ENCODE assay signal across 10 cellular contexts in genomic region chr1:171220551-171221175, GRCh38. TPM values are rescaled to one million over a fixed set of nuclear protein-coding genes. Genes with fewer than 3 reads are reported as not detected.
DNase-seq lines count a peak whose midpoint lies in the region; TF ChIP-seq lines count a peak whose summit lies in the region.
"Had no signal": no experiment of that assay in that cellular context is flagged by ENCODE, and none has a peak within 500 bp of the region (broad histone marks: within the 10 kb centered on the region; RNA-seq: fewer than 3 reads in every experiment).

No MANE protein-coding gene starts in this region.

- H3K9me3 ChIP-seq in fibroblast of lung (ENCODE audit: control insufficient read depth, insufficient read depth, low read depth, low read length), result no peaks in the 10 kb centered on the region
- H3K9me3 ChIP-seq in uterus, result no peaks in the 10 kb centered on the region
- H3K9me3 ChIP-seq in MM.1S (replicated peaks; ENCODE audit: insufficient read depth, low read length), result no peaks in the 10 kb centered on the region
- H3K9me3 ChIP-seq: pancreas had no signal

- CTCF ChIA-PET in activated naive CD4-positive, alpha-beta T cell treated with anti-CD3 and anti-CD28 coated beads, Interleukin-2, amount 10 ng/mL, durations not matched to agents 7 days and 5 days (lab: Charles Lee), result no interaction called here

- H4K20me1 ChIP-seq in fibroblast of lung (ENCODE audit: control insufficient read depth, extremely low read depth, insufficient read depth, low read length) (no peaks in the 10 kb centered on the region), MM.1S (ENCODE audit: insufficient read depth, low read length) (no peaks in the 10 kb centered on the region)

- peak overlapping the region; percentile 94 for H3K27ac Mint-ChIP-seq in mesothelial cell of epicardium
- H3K27ac Mint-ChIP-seq in activated naive CD4-positive, alpha-beta T cell treated with anti-CD3 and anti-CD28 coated beads, Interleukin-2, amount 10 ng/mL, durations not matched to agents 7 days and 5 days, result no peak overlapping the region
- H3K27ac Mint-ChIP-seq: activated CD8-positive, alpha-beta T cell treated with anti-CD3 and anti-CD28 coated beads, Interleukin-2, amount 10 ng/mL, durations not matched to agents 7 days and 5 days; stimulated activated effector memory CD8-positive, alpha-beta T cell treated with anti-CD3 and anti-CD28 coated beads, Interleukin-12 subunit alpha, Interleukin-12 subunit beta, amount 100 ng/mL, for 72 hours had no signal

- H3K9me3 Mint-ChIP-seq in mesothelial cell of epicardium, result peaks cover 4% of the 10 kb centered on the region
- no peaks in the 10 kb centered on the region for H3K9me3 Mint-ChIP-seq in activated naive CD4-positive, alpha-beta T cell treated with anti-CD3 and anti-CD28 coated beads, Interleukin-2, amount 10 ng/mL, durations not matched to agents 7 days and 5 days
- H3K9me3 Mint-ChIP-seq: stimulated activated effector memory CD8-positive, alpha-beta T cell treated with anti-CD3 and anti-CD28 coated beads, Interleukin-12 subunit alpha, Interleukin-12 subunit beta, amount 100 ng/mL, for 72 hours had no signal

- TF ChIP-seq CTCF in fibroblast of lung (conservative IDR thresholded peaks at IDR 0.05 in 1 of 2, IDR thresholded peaks at IDR 0.05 in 1 of 2; ENCODE audit: low read depth in 1 of 2, low read length in 2 of 2), result peak in 1 of 2 donors; percentile 5
- no peak for TF ChIP-seq CTCF in mesothelial cell of epicardium (IDR thresholded peaks at IDR 0.05; ENCODE audit: unreplicated experiment)
- no peak for TF ChIP-seq CTCF in uterus (IDR thresholded peaks at IDR 0.05)
- no peak for TF ChIP-seq CTCF in MM.1S (IDR thresholded peaks at IDR 0.05; ENCODE audit: low read length)

- H3K36me3 ChIP-seq in fibroblast of lung (ENCODE audit: control insufficient read depth, insufficient read depth, low read length) (no peaks in the 10 kb centered on the region), uterus (no peaks in the 10 kb centered on the region), MM.1S (replicated peaks; ENCODE audit: insufficient read depth, low read length) (no peaks in the 10 kb centered on the region)
- H3K36me3 ChIP-seq: pancreas had no signal

- H3K9ac ChIP-seq in fibroblast of lung (ENCODE audit: insufficient read depth, low read length), result peak overlapping the region; percentile 48
- H3K9ac ChIP-seq in MM.1S (ENCODE audit: low read length), result no peak overlapping the region

- DNase-seq in RPMI7951 (ENCODE audit: low read depth) (peak; percentile 83), fibroblast of lung (ENCODE audit: low read depth in 2 of 2) (peak; percentile 62 to 78), mesothelial cell of epicardium (ENCODE audit: low spot score in 2 of 2, unreplicated experiment in 2 of 2) (peak; percentile 24 to 43), uterus (no peak), NCI-H1417 (lab: John Stamatoyannopoulos, UW) (no peak), MM.1S (no peak)
- no peak for DNase-seq in activated naive CD4-positive, alpha-beta T cell treated with anti-CD3 and anti-CD28 coated beads, Interleukin-2, amount 10 ng/mL, durations not matched to agents 7 days and 5 days
- DNase-seq: activated CD8-positive, alpha-beta T cell treated with anti-CD3 and anti-CD28 coated beads, Interleukin-2, amount 10 ng/mL, durations not matched to agents 7 days and 5 days; pancreas had no signal

- no peaks in the 10 kb centered on the region for H3F3A ChIP-seq in MM.1S (ENCODE audit: insufficient read depth, low read length)

- H3K27me3 ChIP-seq in fibroblast of lung (ENCODE audit: control insufficient read depth, insufficient read depth, low read length) (no peaks in the 10 kb centered on the region), uterus (no peaks in the 10 kb centered on the region), MM.1S (replicated peaks; ENCODE audit: insufficient read depth, low read length) (no peaks in the 10 kb centered on the region)
- H3K27me3 ChIP-seq: pancreas had no signal

- H3K4me1 ChIP-seq in fibroblast of lung (ENCODE audit: control insufficient read depth, extremely low read depth, insufficient read depth, low read length) (peaks cover 16% of the 10 kb centered on the region), uterus (no peaks in the 10 kb centered on the region), MM.1S (ENCODE audit: low read length) (peaks cover 4% of the 10 kb centered on the region)

- H3K27me3 Mint-ChIP-seq in mesothelial cell of epicardium (ENCODE audit: low read depth), result no peaks in the 10 kb centered on the region
- no peaks in the 10 kb centered on the region for H3K27me3 Mint-ChIP-seq in activated naive CD4-positive, alpha-beta T cell treated with anti-CD3 and anti-CD28 coated beads, Interleukin-2, amount 10 ng/mL, durations not matched to agents 7 days and 5 days

- no peaks in the 10 kb centered on the region for H3K79me2 ChIP-seq in fibroblast of lung (ENCODE audit: control insufficient read depth, insufficient read depth, low read length)
- H3K79me2 ChIP-seq in MM.1S (ENCODE audit: low read length), result no peaks in the 10 kb centered on the region

- peak overlapping the region; percentile 79 for H2AFZ ChIP-seq in fibroblast of lung (ENCODE audit: low read length)
- H2AFZ ChIP-seq in MM.1S (ENCODE audit: low read length), result no peak overlapping the region

- peak overlapping the region; percentile 83 for H3K4me2 ChIP-seq in fibroblast of lung (ENCODE audit: extremely low read depth, insufficient read depth, low read length)
- H3K4me2 ChIP-seq in MM.1S (ENCODE audit: low read depth, low read length), result no peak overlapping the region

- H3K36me3 Mint-ChIP-seq in mesothelial cell of epicardium, result no peaks in the 10 kb centered on the region
- H3K36me3 Mint-ChIP-seq in activated naive CD4-positive, alpha-beta T cell treated with anti-CD3 and anti-CD28 coated beads, Interleukin-2, amount 10 ng/mL, durations not matched to agents 7 days and 5 days, result no peaks in the 10 kb centered on the region
- H3K36me3 Mint-ChIP-seq: stimulated activated effector memory CD8-positive, alpha-beta T cell treated with anti-CD3 and anti-CD28 coated beads, Interleukin-12 subunit alpha, Interleukin-12 subunit beta, amount 100 ng/mL, for 72 hours had no signal

- H3K27ac ChIP-seq in fibroblast of lung (ENCODE audit: insufficient read depth, low read length) (peak overlapping the region; percentile 88), uterus (peak overlapping the region; percentile 66 to 70), MM.1S (ENCODE audit: low read length) (no peak overlapping the region)

- intact Hi-C loops in uterus (cut with DNase I; ENCODE audit: low total_unique reads), result no loop called here

- H3K4me3 Mint-ChIP-seq in mesothelial cell of epicardium, result peak overlapping the region; percentile 64
- no peak overlapping the region for H3K4me3 Mint-ChIP-seq in activated naive CD4-positive, alpha-beta T cell treated with anti-CD3 and anti-CD28 coated beads, Interleukin-2, amount 10 ng/mL, durations not matched to agents 7 days and 5 days
- H3K4me3 Mint-ChIP-seq: activated CD8-positive, alpha-beta T cell treated with anti-CD3 and anti-CD28 coated beads, Interleukin-2, amount 10 ng/mL, durations not matched to agents 7 days and 5 days; stimulated activated effector memory CD8-positive, alpha-beta T cell treated with anti-CD3 and anti-CD28 coated beads, Interleukin-12 subunit alpha, Interleukin-12 subunit beta, amount 100 ng/mL, for 72 hours had no signal

- peaks cover 37% of the 10 kb centered on the region for H3K4me1 Mint-ChIP-seq in mesothelial cell of epicardium
- H3K4me1 Mint-ChIP-seq in activated naive CD4-positive, alpha-beta T cell treated with anti-CD3 and anti-CD28 coated beads, Interleukin-2, amount 10 ng/mL, durations not matched to agents 7 days and 5 days, result peaks cover 2% of the 10 kb centered on the region
- H3K4me1 Mint-ChIP-seq: stimulated activated effector memory CD8-positive, alpha-beta T cell treated with anti-CD3 and anti-CD28 coated beads, Interleukin-12 subunit alpha, Interleukin-12 subunit beta, amount 100 ng/mL, for 72 hours had no signal

- H3K4me3 ChIP-seq in fibroblast of lung (replicated peaks in 1 of 4; ENCODE audit: control extremely low read depth in 1 of 4, insufficient read depth in 1 of 4, low read depth in 3 of 4, low read length in 4 of 4) (peak overlapping the region; percentile 22 to 28 (median 25)), uterus (no peak overlapping the region), MM.1S (ENCODE audit: low read length) (no peak overlapping the region)
- H3K4me3 ChIP-seq: pancreas had no signal

- no peak for TF ChIP-seq POLR2A in uterus (IDR thresholded peaks at IDR 0.05)

- H3K9me2 ChIP-seq in MM.1S (replicated peaks; ENCODE audit: insufficient read depth, low read length), result no peaks in the 10 kb centered on the region

RNA-seq across cellular contexts. Expression of gene FMO1, which starts 27.6 kb away (rescaled TPM):
- 0.10 and 0.12 TPM in 2 replicates for total RNA-seq in RPMI7951 (2014; rRNA removed; shearing (Covaris generic))
- 0.77 TPM in 1 of 2 replicates, not detected in the other for total RNA-seq in fibroblast of lung
- polyA plus RNA-seq in fibroblast of lung, result 0.22 TPM in 1 of 2 replicates, not detected in the other
- polyA plus RNA-seq in fibroblast of lung (2012), result 0.17 TPM in 1 of 2 replicates, not detected in the other
- not detected in 2 replicates for polyA minus RNA-seq in fibroblast of lung (ENCODE audit: low replicate concordance)
- 0.23 TPM in 1 of 3 replicates, not detected in the others for total RNA-seq in mesothelial cell of epicardium
- total RNA-seq in uterus, result 10 to 100 TPM in 1 of 4 donors, 1 to 10 TPM in 2, under 1 TPM in 1; 0.77 to 14.1 (median 2.7) TPM
- total RNA-seq: activated CD8-positive, alpha-beta T cell treated with anti-CD3 and anti-CD28 coated beads, Interleukin-2, amount 10 ng/mL, durations not matched to agents 7 days and 5 days had no signal

RNA-seq across cellular contexts. Expression of gene FMO2, which starts 35.6 kb away (rescaled TPM):
- under 0.01 and 0.20 TPM in 2 replicates for total RNA-seq in RPMI7951 (2014; rRNA removed; shearing (Covaris generic))
- total RNA-seq in fibroblast of lung (104 and 125 TPM in 2 replicates), mesothelial cell of epicardium (not detected in 3 replicates), uterus (10 to 100 TPM in 3 of 4 donors, 1 to 10 TPM in 1; 1.9 to 74.4 (median 29.4) TPM)
- 7.1 and 136 TPM in 2 replicates for polyA plus RNA-seq in fibroblast of lung
- polyA plus RNA-seq in fibroblast of lung (2012), result 3.7 and 71.2 TPM in 2 replicates
- 2.0 and 120 TPM in 2 replicates for polyA minus RNA-seq in fibroblast of lung (ENCODE audit: low replicate concordance)
- total RNA-seq: activated CD8-positive, alpha-beta T cell treated with anti-CD3 and anti-CD28 coated beads, Interleukin-2, amount 10 ng/mL, durations not matched to agents 7 days and 5 days had no signal

Comparison
In these comparisons a context has a peak if more than half of its experiments do, and no peak if none do; other contexts are left out.
1. DNase-seq: peak in RPMI7951 (single experiment), fibroblast of lung (2 of 2) and mesothelial cell of epicardium (2 of 2); none in uterus (0 of 2), NCI-H1417 (0 of 3), MM.1S (single experiment) and activated naive CD4-positive, alpha-beta T cell treated with anti-CD3 and anti-CD28 coated beads, Interleukin-2, amount 10 ng/mL, durations not matched to agents 7 days and 5 days (single experiment).
2. H3K4me3 ChIP-seq: peak in fibroblast of lung (4 of 4); none in uterus (0 of 2) and MM.1S (single experiment).